Comparison of ENCODE assay signal across 26 cellular contexts in genomic region chr1:110172001-110172400, GRCh38. TPM values are rescaled to one million over a fixed set of nuclear protein-coding genes. Genes with fewer than 3 reads are reported as not detected.
"Had no signal": no experiment of that assay in that cellular context is flagged by ENCODE, and none has a peak within 500 bp of the region (broad histone marks: within the 10 kb centered on the region; RNA-seq: fewer than 3 reads in every experiment).

No MANE protein-coding gene starts in this region.

- ATAC-seq: heart left ventricle, natural killer cell, right cardiac atrium, upper lobe of right lung had no signal

- H3K27ac Mint-ChIP-seq: dendritic cell treated with granulocyte-macrophage colony-stimulating factor and Interleukin-4, amounts not matched to agents 40 ng/mL and 50 ng/mL, for 4 days; endodermal cell; natural killer cell; progenitor cell of endocrine pancreas had no signal

- H3K27me3 ChIP-seq: heart left ventricle, pancreas, testis, tibial nerve, vagina had no signal

- H3K9me3 ChIP-seq: heart left ventricle, pancreas, testis, tibial nerve, upper lobe of right lung, vagina had no signal

- H3K27ac ChIP-seq: heart left ventricle, pancreas, testis, tibial nerve, upper lobe of right lung, vagina had no signal

- DNase-seq: effector CD4-positive, alpha-beta T cell; endodermal cell; foreskin melanocyte; heart left ventricle; hippocampal formation; kidney glomerular epithelial cell; natural killer cell; nucleus accumbens; pancreas; right cardiac atrium; small intestine; stimulated activated CD4-positive, alpha-beta T cell treated with anti-CD3 and anti-CD28 coated beads, Interleukin-2, amount 100 ng/mL, for 48 hours; stimulated activated naive CD4-positive, alpha-beta T cell treated with Interleukin-2 at 50 U/mL for 16 hours; testis; upper lobe of right lung had no signal

- H3K4me1 Mint-ChIP-seq: natural killer cell, neural crest cell had no signal

- FAIRE-seq: colon, pancreas, small intestine had no signal

- H3K9me3 Mint-ChIP-seq: dendritic cell treated with granulocyte-macrophage colony-stimulating factor and Interleukin-4, amounts not matched to agents 40 ng/mL and 50 ng/mL, for 4 days; endodermal cell; natural killer cell; neural crest cell had no signal

- H3K4me3 Mint-ChIP-seq: dendritic cell treated with granulocyte-macrophage colony-stimulating factor and Interleukin-4, amounts not matched to agents 40 ng/mL and 50 ng/mL, for 4 days; endodermal cell; natural killer cell; neural crest cell had no signal

- H3K4me3 ChIP-seq: heart left ventricle, pancreas, testis, tibial nerve, upper lobe of right lung, vagina had no signal

- H3K36me3 ChIP-seq: heart left ventricle, pancreas, tibial nerve, upper lobe of right lung, vagina had no signal

- H3K4me1 ChIP-seq: pancreas, testis, tibial nerve, upper lobe of right lung, vagina had no signal

RNA-seq across cellular contexts. Expression of gene SLC6A17, which starts 21.7 kb away (rescaled TPM):
- total RNA-seq: liver, mesenteric fat pad, natural killer cell, progenitor cell of endocrine pancreas had no signal
- polyA plus RNA-seq: liver had no signal

RNA-seq across cellular contexts. Expression of gene UBL4B, which starts 59.8 kb away (rescaled TPM):
- total RNA-seq: endodermal cell, heart left ventricle, liver, lung microvascular endothelial cell, mesenteric fat pad, mononuclear cell, natural killer cell, neural crest cell, pancreas, progenitor cell of endocrine pancreas, right cardiac atrium, upper lobe of right lung, vagina had no signal
- polyA plus RNA-seq: esophagus, liver, pancreas, right cardiac atrium, small intestine had no signal
